ENCODE assay signal across 16 cellular contexts in the genomic region with DNA sequence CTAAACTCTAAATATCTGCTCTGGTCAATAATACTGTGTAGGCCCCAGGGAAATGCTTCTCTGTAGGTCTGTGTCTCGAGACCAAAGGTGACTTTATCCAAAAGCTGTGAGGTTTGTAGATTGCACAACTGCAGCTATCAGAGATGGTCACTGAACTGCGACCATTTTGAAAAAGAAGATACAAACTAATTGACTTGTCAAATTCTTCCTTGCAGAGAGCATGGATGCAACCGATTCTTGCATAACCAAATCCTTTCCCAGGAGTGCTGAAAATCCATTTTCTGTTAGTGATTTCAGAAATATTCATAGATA.
"Had no signal": no experiment of that assay in that cellular context is flagged by ENCODE, and none has a peak within 500 bp of the region (broad histone marks: within the 10 kb centered on the region; RNA-seq: fewer than 3 reads in every experiment).

No MANE protein-coding gene starts in this region.

- ATAC-seq: activated CD4-positive, CD25-positive, alpha-beta regulatory T cell treated with anti-CD3 and anti-CD28 coated beads, Interleukin-2, amount 50 U/mL, for 24 hours; activated CD8-positive, alpha-beta T cell treated with anti-CD3 and anti-CD28 coated beads for 36 hours; activated T-cell treated with anti-CD3 and anti-CD28 coated beads, Interleukin-2, amount 50 U/mL, for 72 hours had no signal

- H3K36me3 ChIP-seq: brain microvascular endothelial cell, cardiac muscle cell had no signal

- H3K27ac ChIP-seq: brain microvascular endothelial cell, cardiac muscle cell had no signal

- H3K27me3 Mint-ChIP-seq: activated naive CD4-positive, alpha-beta T cell treated with anti-CD3 and anti-CD28 coated beads, Interleukin-2, amount 10 ng/mL, durations not matched to agents 7 days and 5 days had no signal

- H3K9me3 Mint-ChIP-seq: activated CD8-positive, alpha-beta T cell treated with anti-CD3 and anti-CD28 coated beads for 36 hours; activated naive CD4-positive, alpha-beta T cell treated with anti-CD3 and anti-CD28 coated beads, Interleukin-2, amount 10 ng/mL, durations not matched to agents 7 days and 5 days; activated naive CD8-positive, alpha-beta T cell treated with anti-CD3 and anti-CD28 coated beads for 36 hours; activated T-cell treated with anti-CD3 and anti-CD28 coated beads, Interleukin-2, amount 50 U/mL, for 72 hours; activated T-helper 2 cell treated with anti-CD3 and anti-CD28 coated beads, Interferon-gamma antibody, Interleukin-2, Interleukin-4, amounts not matched to agents 10 μg/mL and 5 μg/mL and 100 μg/mL, durations not matched to agents 14 hours and 24 hours and 36 hours; T-helper 1 cell treated with Interleukin-12 subunit alpha and Interleukin-12 subunit beta and Interleukin-4 antibody, amounts not matched to agents 30 μg/mL and 1 μg/mL, for 36 hours had no signal

- H3K4me3 Mint-ChIP-seq: activated CD8-positive, alpha-beta T cell treated with anti-CD3 and anti-CD28 coated beads for 36 hours; activated naive CD4-positive, alpha-beta T cell treated with anti-CD3 and anti-CD28 coated beads, Interleukin-2, amount 10 ng/mL, durations not matched to agents 7 days and 5 days; activated naive CD8-positive, alpha-beta T cell treated with anti-CD3 and anti-CD28 coated beads for 36 hours; activated T-cell treated with anti-CD3 and anti-CD28 coated beads, Interleukin-2, amount 50 U/mL, for 72 hours; T-helper 1 cell treated with Interleukin-12 subunit alpha and Interleukin-12 subunit beta and Interleukin-4 antibody, amounts not matched to agents 30 μg/mL and 1 μg/mL, for 36 hours had no signal

- H3K4me1 Mint-ChIP-seq: activated naive CD4-positive, alpha-beta T cell treated with anti-CD3 and anti-CD28 coated beads, Interleukin-2, amount 10 ng/mL, durations not matched to agents 7 days and 5 days; activated naive CD8-positive, alpha-beta T cell treated with anti-CD3 and anti-CD28 coated beads for 36 hours had no signal

- H3K27ac Mint-ChIP-seq: activated CD8-positive, alpha-beta T cell treated with anti-CD3 and anti-CD28 coated beads for 36 hours; activated naive CD4-positive, alpha-beta T cell treated with anti-CD3 and anti-CD28 coated beads, Interleukin-2, amount 10 ng/mL, durations not matched to agents 7 days and 5 days; activated naive CD8-positive, alpha-beta T cell treated with anti-CD3 and anti-CD28 coated beads for 36 hours; activated T-cell treated with anti-CD3 and anti-CD28 coated beads, Interleukin-2, amount 50 U/mL, for 72 hours; activated T-helper 2 cell treated with anti-CD3 and anti-CD28 coated beads, Interferon-gamma antibody, Interleukin-2, Interleukin-4, amounts not matched to agents 10 μg/mL and 5 μg/mL and 100 μg/mL, durations not matched to agents 14 hours and 24 hours and 36 hours; T-helper 1 cell treated with Interleukin-12 subunit alpha and Interleukin-12 subunit beta and Interleukin-4 antibody, amounts not matched to agents 30 μg/mL and 1 μg/mL, for 36 hours had no signal

- H3K36me3 Mint-ChIP-seq: activated naive CD4-positive, alpha-beta T cell treated with anti-CD3 and anti-CD28 coated beads, Interleukin-2, amount 10 ng/mL, durations not matched to agents 7 days and 5 days; activated naive CD8-positive, alpha-beta T cell treated with anti-CD3 and anti-CD28 coated beads for 36 hours had no signal

- H3K27me3 ChIP-seq: brain microvascular endothelial cell, cardiac muscle cell had no signal

- H3K4me3 ChIP-seq: cardiac muscle cell had no signal

- DNase-seq: activated CD4-positive, alpha-beta T cell treated with anti-CD3 and anti-CD28 coated beads for 4 hours; activated CD8-positive, alpha-beta memory T cell treated with anti-CD3 and anti-CD28 coated beads, Interleukin-2, amount 50 U/mL, for 4 hours; activated gamma-delta T cell treated with Interleukin-2 at 50 U/mL for 16 hours; activated naive CD8-positive, alpha-beta T cell treated with anti-CD3 and anti-CD28 coated beads for 36 hours; Kasumi-1; NCI-H1436 treated with DMSO at 0.1 percent for 48 hours; NCI-H187 treated with DMSO at 0.1 percent for 48 hours; NK-92 treated with Interleukin-12 subunit alpha and Interleukin-12 subunit beta, amount 100 ng/mL, for 24 hours had no signal
